Comparison of ENCODE assay signal across 9 cellular contexts in the genomic region with DNA sequence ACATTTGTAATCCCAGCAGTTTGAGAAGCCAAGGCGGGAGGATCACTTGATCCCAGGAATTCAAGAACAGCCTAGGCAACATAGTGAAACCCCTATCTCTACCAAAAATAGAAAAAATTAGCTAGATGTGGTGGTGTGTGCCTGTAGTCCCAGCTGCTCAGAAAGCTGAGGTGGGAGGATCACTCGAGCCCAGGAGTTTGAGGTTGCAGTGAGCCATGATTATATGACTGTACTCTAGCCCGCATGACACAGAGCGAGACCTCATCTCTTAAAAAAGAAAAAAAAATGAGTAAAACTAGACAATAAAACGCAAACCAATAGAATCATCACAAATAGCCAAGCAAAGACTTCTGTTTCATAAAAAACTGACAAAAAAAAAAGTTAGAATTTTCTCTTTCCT. TPM values are rescaled to one million over a fixed set of nuclear protein-coding genes. Genes with fewer than 3 reads are reported as not detected.
DNase-seq lines count a peak whose midpoint lies in the region; ATAC-seq, FAIRE-seq and TF ChIP-seq lines count a peak whose summit lies in the region.
"Had no signal": no experiment of that assay in that cellular context is flagged by ENCODE, and none has a peak within 500 bp of the region (broad histone marks: within the 10 kb centered on the region; RNA-seq: fewer than 3 reads in every experiment).

No MANE protein-coding gene starts in this region.

- H3K9me3 Mint-ChIP-seq in activated naive CD4-positive, alpha-beta T cell treated with anti-CD3 and anti-CD28 coated beads, Interleukin-2, amount 50 U/mL, for 72 hours = no peaks in the 10 kb centered on the region
- H3K9me3 Mint-ChIP-seq in T-cell = no peaks in the 10 kb centered on the region

- no peak for TF ChIP-seq POLR2A in GM12891 (IDR thresholded peaks at IDR 0.05; ENCODE audit: low read depth, low read length)

- FAIRE-seq in GM12891 (lab: Jason Lieb, UNC) = no peak

- DNase-seq in GM12891 (ENCODE audit: insufficient read length, low spot score) = no peak
- peak; percentile 56 to 78 for DNase-seq in activated naive CD4-positive, alpha-beta T cell treated with anti-CD3 and anti-CD28 coated beads, Interleukin-2, amount 50 U/mL, for 72 hours (ENCODE audit: low spot score in 2 of 2)
- DNase-seq in DMS114 treated with DMSO at 0.1 percent for 48 hours (lab: John Stamatoyannopoulos, UW; ENCODE audit: unreplicated experiment) = no peak
- no peak for DNase-seq in KBM-7
- DNase-seq in posterior vena cava (ENCODE audit: low spot score) = no peak
- DNase-seq in T-cell = no peak
- DNase-seq: NCI-H1105 had no signal

- CTCF ChIA-PET in T-cell (lab: Charles Lee) = no interaction called here

- in situ Hi-C loops in KBM-7 (cut with MboI; ENCODE audit: low pct_unique_long_range_greater_than_20kb, low sequenced_read_pairs) = no loop called here

- intact Hi-C loops in posterior vena cava (cut with DNase I) = no loop called here

- no peak overlapping the region for H3K4me3 Mint-ChIP-seq in T-cell

- peaks cover 4 to 6% of the 10 kb centered on the region in 2 donors for H3K36me3 Mint-ChIP-seq in activated naive CD4-positive, alpha-beta T cell treated with anti-CD3 and anti-CD28 coated beads, Interleukin-2, amount 50 U/mL, for 72 hours
- H3K36me3 Mint-ChIP-seq in T-cell = peaks cover 23% of the 10 kb centered on the region

- H3K27ac Mint-ChIP-seq in activated naive CD4-positive, alpha-beta T cell treated with anti-CD3 and anti-CD28 coated beads, Interleukin-2, amount 50 U/mL, for 72 hours = peak overlapping the region in 1 of 2 donors; percentile 15
- peak overlapping the region in 1 of 2 donors; percentile 16 for H3K27ac Mint-ChIP-seq in T-cell

- ATAC-seq in GM19463 (IDR thresholded peaks at IDR 0.05; ENCODE audit: unreplicated experiment) = peak; percentile 55
- peak; percentile 67 for ATAC-seq in HG03108 (IDR thresholded peaks at IDR 0.05; ENCODE audit: unreplicated experiment)
- peak; percentile 86 to 92 for ATAC-seq in activated naive CD4-positive, alpha-beta T cell treated with anti-CD3 and anti-CD28 coated beads, Interleukin-2, amount 50 U/mL, for 72 hours
- no peak for ATAC-seq in T-cell (replicated peaks in 1 of 4)

- H3K27me3 Mint-ChIP-seq in T-cell = no peaks in the 10 kb centered on the region

- peaks cover 23 to 37% (median 24%) of the 10 kb centered on the region in 3 donors for H3K4me1 Mint-ChIP-seq in T-cell

- POLR2A ChIA-PET in T-cell (lab: Charles Lee) = no interaction called here

TF ChIP-seq in GM12891, 5 proteins besides CTCF, POLR2A, EP300 and RAD21:
- peak; percentile 31 for TF ChIP-seq PAX5 (IDR thresholded peaks at IDR 0.05; ENCODE audit: insufficient read depth, low read length, severe bottlenecking)
- no peak for TF ChIP-seq SPI1 (IDR thresholded peaks at IDR 0.05; ENCODE audit: low read depth, low read length)

RNA-seq across cellular contexts. Expression of a gene that starts 21.8 kb away (rescaled TPM):
- polyA plus RNA-seq in GM12891 (2012; ENCODE audit: low read depth, missing spikeins) = 36.4 TPM
- total RNA-seq in activated naive CD4-positive, alpha-beta T cell treated with anti-CD3 and anti-CD28 coated beads, Interleukin-2, amount 50 U/mL, for 72 hours = 100 to 1,000 TPM in 1 of 2 donors, 10 to 100 TPM in 1; 49.4 to 122 TPM
- total RNA-seq in posterior vena cava (100 to 1,000 TPM; 151 to 162 TPM), T-cell (100 to 1,000 TPM in 1 of 5 donors, 10 to 100 TPM in 4; 43.6 to 119 (median 67.0) TPM)

RNA-seq across cellular contexts. Expression of a gene that starts 53.3 kb away (rescaled TPM):
- polyA plus RNA-seq in GM12891 (2012; ENCODE audit: low read depth, missing spikeins) = 0.31 TPM
- 1 to 10 TPM in 1 of 2 donors, under 1 TPM in 1; 0.54 to 2.7 TPM for total RNA-seq in activated naive CD4-positive, alpha-beta T cell treated with anti-CD3 and anti-CD28 coated beads, Interleukin-2, amount 50 U/mL, for 72 hours
- total RNA-seq in posterior vena cava (1 to 10 TPM; 2.5 to 2.9 TPM), T-cell (1 to 10 TPM; 1.8 to 3.6 (median 2.6) TPM)

Comparison
In these comparisons a context has a peak if more than half of its experiments do, and no peak if none do; other contexts are left out.
1. DNase-seq: peak in activated naive CD4-positive, alpha-beta T cell treated with anti-CD3 and anti-CD28 coated beads, Interleukin-2, amount 50 U/mL, for 72 hours (2 of 2); none in GM12891 (single experiment), DMS114 treated with DMSO at 0.1 percent for 48 hours (single experiment), KBM-7 (single experiment), posterior vena cava (single experiment) and T-cell (0 of 34).
2. ATAC-seq: peak in GM19463 (single experiment), HG03108 (single experiment) and activated naive CD4-positive, alpha-beta T cell treated with anti-CD3 and anti-CD28 coated beads, Interleukin-2, amount 50 U/mL, for 72 hours (2 of 2); none in T-cell (0 of 4).